In genomic region chr3:18424862-18425640, GRCh38 we compare ENCODE assay signal across 9 cellular contexts. TPM values are rescaled to one million over a fixed set of nuclear protein-coding genes. Genes with fewer than 3 reads are reported as not detected.
A peak's percentile ranks its signal among the peaks of the same experiment; 100 is the strongest.
DNase-seq lines count a peak whose midpoint lies in the region; ATAC-seq and TF ChIP-seq lines count a peak whose summit lies in the region.
"Had no signal": no experiment of that assay in that cellular context is flagged by ENCODE, and none has a peak within 500 bp of the region (broad histone marks: within the 10 kb centered on the region; RNA-seq: fewer than 3 reads in every experiment).

Gene SATB1 (minus strand): TSS chr3:18425339. CDS start chr3:18420967, 4,372 bp downstream.

- no peaks in the 10 kb centered on the region for H3K27me3 ChIP-seq in endodermal cell (ENCODE audit: control insufficient read depth, insufficient read depth, low read length, poor library complexity, severe bottlenecking)
- no peaks in the 10 kb centered on the region for H3K27me3 ChIP-seq in mesendoderm (ENCODE audit: insufficient read depth, low read length, poor library complexity)

- peak within 1 kb of the TSS; percentile 56 for H2BK120ac ChIP-seq in mesendoderm (ENCODE audit: low read depth, low read length)

- ATAC-seq in HG03039 (IDR thresholded peaks at IDR 0.05; ENCODE audit: unreplicated experiment), result peak; percentile 36
- peak; percentile 75 for ATAC-seq in stimulated activated memory B cell treated with anti-CD40 and anti-IgM and Interleukin-4, amounts not matched to agents 10 μg/mL and 1 μg/mL and 100 μg/mL, for 72 hours

- no peak within 1 kb of the TSS for H4K5ac ChIP-seq in mesendoderm (ENCODE audit: low read length)

- no peak for TF ChIP-seq CTCF in endodermal cell (conservative IDR thresholded peaks at IDR 0.05)

- H3K36me3 ChIP-seq in endodermal cell (ENCODE audit: control insufficient read depth, insufficient read depth, low read length) (peaks cover 8% of the 10 kb centered on the region), mesendoderm (ENCODE audit: control insufficient read depth, insufficient read depth, low read length) (no peaks in the 10 kb centered on the region)

- peak within 1 kb of the TSS; percentile 97 for H3K4me3 ChIP-seq in endodermal cell (ENCODE audit: low read length)
- H3K4me3 ChIP-seq in mesendoderm (ENCODE audit: low read length), result peak within 1 kb of the TSS; percentile 76

- H3K4me2 ChIP-seq in mesendoderm (ENCODE audit: low read length), result peak within 1 kb of the TSS; percentile 64

- H3K9ac ChIP-seq in endodermal cell (ENCODE audit: extremely low read depth, low read length, poor library complexity, severe bottlenecking), result peak within 1 kb of the TSS; percentile 72
- peak within 1 kb of the TSS; percentile 78 for H3K9ac ChIP-seq in mesendoderm (ENCODE audit: low read length)

- H3K4me1 ChIP-seq in endodermal cell (ENCODE audit: control insufficient read depth, insufficient read depth, low read length), result no peaks in the 10 kb centered on the region
- peaks cover 2% of the 10 kb centered on the region for H3K4me1 ChIP-seq in mesendoderm (ENCODE audit: control insufficient read depth, low read depth, low read length)

- H3K4ac ChIP-seq in mesendoderm (ENCODE audit: low read depth, low read length), result no peak within 1 kb of the TSS

- H3K36me3 Mint-ChIP-seq in endodermal cell (ENCODE audit: low read depth), result peaks cover 6% of the 10 kb centered on the region
- peaks cover 10% of the 10 kb centered on the region for H3K36me3 Mint-ChIP-seq in stimulated activated memory B cell treated with anti-CD40 and anti-IgM and Interleukin-4, amounts not matched to agents 10 μg/mL and 1 μg/mL and 100 μg/mL, for 72 hours

- peak within 1 kb of the TSS; percentile 37 for H2BK5ac ChIP-seq in mesendoderm (ENCODE audit: low read length)

- CTCF ChIA-PET in activated CD8-positive, alpha-beta memory T cell treated with anti-CD3 and anti-CD28 coated beads for 36 hours (lab: Charles Lee), result interaction anchor here (0.7 kb wide), 1 partner anchor 37 kb away, joined by 3 read pairs; no protein-coding TSS in a partner anchor

- H4K8ac ChIP-seq in mesendoderm (ENCODE audit: low read depth, low read length), result no peak within 1 kb of the TSS

- peak within 1 kb of the TSS; percentile 77 for H3K4me3 Mint-ChIP-seq in endodermal cell
- H3K4me3 Mint-ChIP-seq in stimulated activated memory B cell treated with anti-CD40 and anti-IgM and Interleukin-4, amounts not matched to agents 10 μg/mL and 1 μg/mL and 100 μg/mL, for 72 hours, result peak within 1 kb of the TSS; percentile 96

- H3K9me3 ChIP-seq in endodermal cell (ENCODE audit: control insufficient read depth, low read length), result no peaks in the 10 kb centered on the region

- peaks cover 1% of the 10 kb centered on the region for H3K27me3 Mint-ChIP-seq in endodermal cell (ENCODE audit: insufficient read depth)
- peaks cover 28% of the 10 kb centered on the region for H3K27me3 Mint-ChIP-seq in stimulated activated memory B cell treated with anti-CD40 and anti-IgM and Interleukin-4, amounts not matched to agents 10 μg/mL and 1 μg/mL and 100 μg/mL, for 72 hours

- H3K79me1 ChIP-seq in mesendoderm (ENCODE audit: low read length), result no peaks in the 10 kb centered on the region

- no peak within 1 kb of the TSS for H2BK15ac ChIP-seq in mesendoderm (replicated peaks; ENCODE audit: low read depth)

- peak within 1 kb of the TSS; percentile 96 for H3K18ac ChIP-seq in mesendoderm (ENCODE audit: low read length)

- H3K79me2 ChIP-seq in mesendoderm (ENCODE audit: control insufficient read depth, insufficient read depth, low read length), result no peaks in the 10 kb centered on the region

- H3K56ac ChIP-seq in mesendoderm (ENCODE audit: low read length), result peak within 1 kb of the TSS; percentile 90

- H3K4me1 Mint-ChIP-seq in endodermal cell, result peaks cover 12% of the 10 kb centered on the region
- peaks cover 25% of the 10 kb centered on the region for H3K4me1 Mint-ChIP-seq in stimulated activated memory B cell treated with anti-CD40 and anti-IgM and Interleukin-4, amounts not matched to agents 10 μg/mL and 1 μg/mL and 100 μg/mL, for 72 hours

- no peaks in the 10 kb centered on the region for H3K9me3 Mint-ChIP-seq in endodermal cell
- H3K9me3 Mint-ChIP-seq in stimulated activated memory B cell treated with anti-CD40 and anti-IgM and Interleukin-4, amounts not matched to agents 10 μg/mL and 1 μg/mL and 100 μg/mL, for 72 hours, result no peaks in the 10 kb centered on the region

- H2AK5ac ChIP-seq in mesendoderm (ENCODE audit: low read length), result no peak within 1 kb of the TSS

- peak within 1 kb of the TSS; percentile 74 for H3K27ac Mint-ChIP-seq in endodermal cell
- H3K27ac Mint-ChIP-seq in stimulated activated memory B cell treated with anti-CD40 and anti-IgM and Interleukin-4, amounts not matched to agents 10 μg/mL and 1 μg/mL and 100 μg/mL, for 72 hours, result peak within 1 kb of the TSS; percentile 89

- 0 to 1% methylated on average over 26 to 77 of the region's 82 CpGs for WGBS in endodermal cell (ENCODE audit: insufficient coverage in 1 of 2, insufficient read length in 1 of 2), 2 experiments
- WGBS in mesendoderm (ENCODE audit: extremely low coverage, insufficient coverage, low lambda C conversion rate), result no CpG with 5 or more reads among the region's 82 CpGs

- peak; percentile 44 to 88 (median 75) for DNase-seq in NCI-H1417 (lab: John Stamatoyannopoulos, UW)
- DNase-seq in NCI-H1417 treated with DMSO at 0.1 percent for 48 hours (lab: John Stamatoyannopoulos, UW), result no peak
- peak; percentile 89 for DNase-seq in NCI-H82 (lab: John Stamatoyannopoulos, UW)
- peak; percentile 91 for DNase-seq in endodermal cell
- DNase-seq in mesendoderm, result peak; percentile 89

- H3K27ac ChIP-seq in endodermal cell (ENCODE audit: low read depth, low read length) (peak within 1 kb of the TSS; percentile 67), mesendoderm (ENCODE audit: low read depth, low read length) (peak within 1 kb of the TSS; percentile 72)
- H3K27ac ChIP-seq: C4-2B had no signal

- peak within 1 kb of the TSS; percentile 32 for H3K23ac ChIP-seq in mesendoderm (ENCODE audit: low read length)

- POLR2A ChIA-PET in activated CD8-positive, alpha-beta memory T cell treated with anti-CD3 and anti-CD28 coated beads for 36 hours (lab: Charles Lee), result interaction anchor here (0.6 to 1.2 kb wide), 6 partner anchors 11 to 653 kb away, joined by 3 to 6 read pairs (median 4); no protein-coding TSS in a partner anchor

RNA-seq across cellular contexts. Expression of gene SATB1, which starts in this region (rescaled TPM):
- 100 to 1,000 TPM; 159 to 172 TPM for total RNA-seq in activated CD8-positive, alpha-beta memory T cell treated with anti-CD3 and anti-CD28 coated beads for 36 hours
- 10 to 100 TPM; 31.5 to 38.6 TPM for total RNA-seq in endodermal cell
- 46.2 TPM for polyA plus RNA-seq in endodermal cell (2013, experiment 1 of 2)
- polyA plus RNA-seq in endodermal cell (2013, experiment 2 of 2), result 42.6 TPM
- 26.0 TPM for polyA plus RNA-seq in mesendoderm (2013, experiment 1 of 2)
- polyA plus RNA-seq in mesendoderm (2013, experiment 2 of 2), result 26.9 TPM

Comparison
In these comparisons a context has a peak if more than half of its experiments do, and no peak if none do; other contexts are left out.
1. RNA of gene SATB1 (total RNA-seq): 159 to 172 TPM in activated CD8-positive, alpha-beta memory T cell treated with anti-CD3 and anti-CD28 coated beads for 36 hours; 31.5 to 38.6 TPM in endodermal cell; every median in the first group is over 4 times any median in the second.